ENCODE assay signal across 1 cellular context in genomic region chr1:20658166-20658915, GRCh38.
TF ChIP-seq lines count a peak whose summit lies in the region.

No MANE protein-coding gene starts in this region.

TF ChIP-seq in HepG2, 621 proteins besides CTCF, POLR2A, EP300 and RAD21:
- TF ChIP-seq HOXA9 (CRISPR knock-in tag; IDR thresholded peaks at IDR 0.05; ENCODE audit: borderline replicate concordance) = no peak
- TF ChIP-seq MAF1 (CRISPR knock-in tag; IDR thresholded peaks at IDR 0.05; ENCODE audit: borderline replicate concordance) = no peak
- TF ChIP-seq MIER2 (CRISPR knock-in tag; IDR thresholded peaks at IDR 0.05) = no peak
- TF ChIP-seq HBP1 (CRISPR knock-in tag; IDR thresholded peaks at IDR 0.05; ENCODE audit: low read depth) = no peak
- no peak for TF ChIP-seq KLF13 (CRISPR knock-in tag; IDR thresholded peaks at IDR 0.05)
- TF ChIP-seq PREB (CRISPR knock-in tag; IDR thresholded peaks at IDR 0.05) = no peak
- no peak for TF ChIP-seq GLMP (CRISPR knock-in tag; IDR thresholded peaks at IDR 0.05; ENCODE audit: borderline replicate concordance)
- TF ChIP-seq CAMTA2 (CRISPR knock-in tag; IDR thresholded peaks at IDR 0.05; ENCODE audit: borderline replicate concordance) = no peak
- no peak for TF ChIP-seq TBX2 (CRISPR knock-in tag; IDR thresholded peaks at IDR 0.05; ENCODE audit: borderline replicate concordance)
- TF ChIP-seq MAFG (CRISPR knock-in tag; IDR thresholded peaks at IDR 0.05) = no peak
- no peak for TF ChIP-seq MXD3 (CRISPR knock-in tag; IDR thresholded peaks at IDR 0.05)
- TF ChIP-seq HHEX (CRISPR knock-in tag; IDR thresholded peaks at IDR 0.05) = no peak
- no peak for TF ChIP-seq HOXA5 (CRISPR knock-in tag; IDR thresholded peaks at IDR 0.05)
- TF ChIP-seq ZNF276 (CRISPR knock-in tag; IDR thresholded peaks at IDR 0.05; ENCODE audit: low read depth) = no peak
- TF ChIP-seq ZNF512B (CRISPR knock-in tag; IDR thresholded peaks at IDR 0.05; ENCODE audit: borderline replicate concordance) = no peak
- no peak for TF ChIP-seq NFE2L2 (IDR thresholded peaks at IDR 0.05; ENCODE audit: low read length)
- no peak for TF ChIP-seq ZNF800 (CRISPR knock-in tag; IDR thresholded peaks at IDR 0.05)
- no peak for TF ChIP-seq ZNF350 (CRISPR knock-in tag; IDR thresholded peaks at IDR 0.05; ENCODE audit: borderline replicate concordance, low read depth)
- no peak for TF ChIP-seq FOXM1 (CRISPR knock-in tag; IDR thresholded peaks at IDR 0.05)
- TF ChIP-seq ZNF230 (CRISPR knock-in tag; IDR thresholded peaks at IDR 0.05) = no peak
